ENCODE assay signal across 10 cellular contexts in the genomic region with DNA sequence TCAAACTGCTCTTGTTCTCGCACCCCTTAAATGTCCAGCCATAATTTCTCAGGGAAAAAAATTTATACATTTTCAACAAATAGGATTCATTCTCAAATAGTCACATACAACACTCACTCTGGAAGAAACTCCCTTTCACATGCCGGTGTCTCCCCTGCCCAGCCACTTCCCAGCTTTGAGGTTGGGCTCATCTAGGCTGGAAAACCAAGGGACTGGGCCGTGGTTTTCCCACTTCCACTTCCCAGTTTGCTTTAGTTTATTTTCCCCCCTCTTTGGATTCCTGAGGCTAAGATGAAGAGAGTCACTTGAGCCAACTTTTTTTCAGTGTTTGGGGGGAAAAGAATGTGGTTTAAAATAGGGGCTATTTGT. TPM values are rescaled to one million over a fixed set of nuclear protein-coding genes. Genes with fewer than 3 reads are reported as not detected.
DNase-seq lines count a peak whose midpoint lies in the region; ATAC-seq, FAIRE-seq and TF ChIP-seq lines count a peak whose summit lies in the region.
"Had no signal": no experiment of that assay in that cellular context is flagged by ENCODE, and none has a peak within 500 bp of the region (broad histone marks: within the 10 kb centered on the region; RNA-seq: fewer than 3 reads in every experiment).

No MANE protein-coding gene starts in this region.

- no peaks in the 10 kb centered on the region for H3K9me3 Mint-ChIP-seq in T-cell

- H3K4me1 ChIP-seq in heart left ventricle (peaks cover 0 to 60% (median 31%) of the 10 kb centered on the region in 12 donors), uterus (peaks cover 0 to 6% of the 10 kb centered on the region in 2 donors)

- H3K27ac ChIP-seq in heart left ventricle (no peak overlapping the region), uterus (peak overlapping the region in 1 of 2 donors; percentile 93)

- DNase-seq in heart left ventricle (no peak), Right ventricle myocardium superior (no peak), T-cell (no peak), glomerular visceral epithelial cell (ENCODE audit: extremely low spot score) (peak; percentile 35), uterus (no peak), RCC 7860 (ENCODE audit: low spot score) (no peak), NCI-H2227 (lab: John Stamatoyannopoulos, UW; ENCODE audit: unreplicated experiment) (no peak), urothelium cell line (ENCODE audit: low spot score) (no peak)

- no peaks in the 10 kb centered on the region for H3K36me3 Mint-ChIP-seq in T-cell

- intact Hi-C loops in heart left ventricle (cut with DNase I) (loop anchor here in 2 of 10 donors (5.0 kb wide), 1 partner anchor 144 kb away; no protein-coding TSS in a partner anchor), Right ventricle myocardium superior (cut with DNase I) (no loop called here), uterus (cut with DNase I; ENCODE audit: low total_unique reads) (no loop called here)

- peaks cover 0 to 5% (median 0%) of the 10 kb centered on the region in 9 donors for H3K36me3 ChIP-seq in heart left ventricle
- H3K36me3 ChIP-seq in uterus: no peaks in the 10 kb centered on the region

- H3K27ac Mint-ChIP-seq in T-cell: peak overlapping the region in 1 of 2 donors; percentile 78

- no peaks in the 10 kb centered on the region for H3K27me3 ChIP-seq in heart left ventricle
- no peaks in the 10 kb centered on the region for H3K27me3 ChIP-seq in uterus

- H3K9me3 ChIP-seq in heart left ventricle: no peaks in the 10 kb centered on the region
- H3K9me3 ChIP-seq in uterus: no peaks in the 10 kb centered on the region

- H3K4me3 ChIP-seq in heart left ventricle (peak overlapping the region in 8 of 12 donors; percentile 70 to 98 (median 90)), uterus (peak overlapping the region; percentile 98 to 99)

- FAIRE-seq in RCC 7860 (lab: Jason Lieb, UNC) (no peak), urothelium cell line (lab: Jason Lieb, UNC) (no peak)
- FAIRE-seq: G401.6, H54 had no signal

- no peaks in the 10 kb centered on the region for H3K27me3 Mint-ChIP-seq in T-cell

- TF ChIP-seq POLR2A in heart left ventricle (IDR thresholded peaks at IDR 0.05) (no peak), uterus (IDR thresholded peaks at IDR 0.05) (no peak)

- no peak for TF ChIP-seq CTCF in heart left ventricle (IDR thresholded peaks at IDR 0.05)
- no peak for TF ChIP-seq CTCF in uterus (IDR thresholded peaks at IDR 0.05)

- POLR2A ChIA-PET in T-cell (lab: Charles Lee): no interaction called here

- H3K4me3 Mint-ChIP-seq in T-cell: peak overlapping the region in 2 of 3 donors; percentile 92 to 95

- ATAC-seq in heart left ventricle: no peak
- no peak for ATAC-seq in Right ventricle myocardium superior (ENCODE audit: poor library complexity)
- no peak for ATAC-seq in T-cell (replicated peaks in 1 of 4)

- H3K4me1 Mint-ChIP-seq in T-cell: peaks cover 41 to 47% (median 45%) of the 10 kb centered on the region in 3 donors

- CTCF ChIA-PET in T-cell (lab: Charles Lee): interaction anchor here in 1 of 2 donors (0.8 to 1.0 kb wide), 2 partner anchors 20 to 145 kb away, joined by 3 read pairs; no protein-coding TSS in a partner anchor

- 49 to 62% (median 53%) methylated on average over 3 of the region's 3 CpGs for WGBS in heart left ventricle, 4 donors

RNA-seq across cellular contexts. Expression of gene IPO9, which starts 0.5 kb away (rescaled TPM):
- 10 to 100 TPM; 12.1 to 35.4 (median 23.1) TPM for total RNA-seq in heart left ventricle
- polyA plus RNA-seq in heart left ventricle: 10 to 100 TPM in 1 of 2 donors, 1 to 10 TPM in 1; 9.8 to 13.8 TPM
- total RNA-seq in Right ventricle myocardium superior: 17.2 TPM
- total RNA-seq in T-cell: 10 to 100 TPM; 28.2 to 39.9 (median 36.9) TPM
- 10 to 100 TPM in 3 of 4 donors, 1 to 10 TPM in 1; 8.8 to 48.5 (median 35.2) TPM for total RNA-seq in uterus
